Comparison of ENCODE assay signal across 14 cellular contexts in the genomic region with DNA sequence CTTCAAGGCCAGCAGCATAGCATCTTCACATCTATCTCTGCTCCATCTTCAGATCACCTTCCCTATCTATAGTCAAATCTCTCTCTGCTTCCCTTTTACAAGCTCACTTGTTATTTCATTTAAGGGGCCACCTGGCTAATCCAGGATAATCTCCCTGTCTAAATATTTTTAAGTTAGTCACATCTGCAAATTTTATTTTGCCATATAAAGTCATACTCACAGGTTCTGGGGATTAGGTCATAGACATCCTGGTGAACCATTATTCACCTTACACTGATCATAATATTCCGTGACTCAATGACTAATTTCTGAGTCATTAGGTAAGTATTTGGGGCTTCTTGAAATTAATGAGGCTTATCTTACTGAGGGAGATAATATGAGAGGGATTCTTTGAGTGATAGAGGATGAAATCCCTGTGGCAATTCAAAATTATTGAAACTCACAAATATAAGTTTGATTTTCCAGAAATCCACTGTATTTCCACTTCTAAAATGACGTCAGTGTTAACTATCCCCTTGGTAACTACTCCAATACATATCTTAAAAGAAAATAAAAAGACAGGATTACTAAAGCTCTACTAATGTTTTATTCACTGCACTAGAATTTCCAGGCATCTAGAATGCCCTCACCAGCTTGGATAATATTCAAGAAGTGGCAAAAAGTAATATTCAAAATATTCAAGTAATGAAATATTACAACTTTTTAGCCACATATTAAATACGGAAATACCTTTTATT.
DNase-seq lines count a peak whose midpoint lies in the region; ATAC-seq and TF ChIP-seq lines count a peak whose summit lies in the region.
"Had no signal": no experiment of that assay in that cellular context is flagged by ENCODE, and none has a peak within 500 bp of the region (broad histone marks: within the 10 kb centered on the region; RNA-seq: fewer than 3 reads in every experiment).

No MANE protein-coding gene starts in this region.

- H3K27me3 ChIP-seq in AG04450 (ENCODE audit: control insufficient read depth, insufficient read depth, low read length), result no peaks in the 10 kb centered on the region
- no peaks in the 10 kb centered on the region for H3K27me3 ChIP-seq in foreskin keratinocyte
- H3K27me3 ChIP-seq: thyroid gland had no signal

- POLR2A ChIA-PET in AG04450 (lab: Yijun Ruan, JAX) (interaction anchor here (0.9 to 1.8 kb wide), 3 partner anchors 20 to 650 kb away, joined by 3 to 6 read pairs (median 4); a partner anchor contains a TSS), HEK293 (lab: Yijun Ruan, JAX) (no interaction called here)

- no peak for TF ChIP-seq CTCF in AG04450 (IDR thresholded peaks at IDR 0.05; ENCODE audit: low read depth, low read length)
- no peak for TF ChIP-seq CTCF in HEK293 (tag by site-specific recombination; IDR thresholded peaks at IDR 0.05)
- TF ChIP-seq CTCF in foreskin keratinocyte (conservative IDR thresholded peaks at IDR 0.05), result no peak

- DNase-seq in AG04450 (ENCODE audit: low read depth, low spot score) (peak; percentile 64), SW480 (ENCODE audit: low spot score) (peak; percentile 8), foreskin keratinocyte (peak; percentile 96 to 98), epidermal melanocyte (ENCODE audit: insufficient read length, low spot score) (no peak), DMS114 treated with DMSO at 0.1 percent for 48 hours (lab: John Stamatoyannopoulos, UW; ENCODE audit: unreplicated experiment) (no peak), DMS79 (lab: John Stamatoyannopoulos, UW) (no peak)
- DNase-seq: CD8-positive, alpha-beta memory T cell; cortex of kidney; NCI-H187 treated with DMSO at 0.1 percent for 48 hours; stimulated activated CD4-positive, alpha-beta T cell treated with anti-CD3 and anti-CD28 coated beads, Interleukin-2, amount 100 ng/mL, for 48 hours; thyroid gland had no signal

- CTCF ChIA-PET in AG04450 (lab: Charles Lee), result interaction anchor here (0.6 to 1.1 kb wide), 2 partner anchors 16 to 651 kb away, joined by 3 read pairs; no protein-coding TSS in a partner anchor
- CTCF ChIA-PET in HEK293 (lab: Yijun Ruan, JAX), result interaction anchor here (0.6 kb wide), 2 partner anchors 11 to 177 kb away, joined by 3 read pairs; no protein-coding TSS in a partner anchor

- H3K4me3 ChIP-seq in AG04450 (ENCODE audit: low read depth, low read length) (no peak overlapping the region), HEK293 (ENCODE audit: low read depth, low read length) (no peak overlapping the region)
- H3K4me3 ChIP-seq: thyroid gland had no signal

- ATAC-seq in foreskin keratinocyte (peak; percentile 92), GM18519 (IDR thresholded peaks at IDR 0.05; ENCODE audit: low FRiP score, unreplicated experiment) (no peak)

- H3K9me3 ChIP-seq in AG04450 (ENCODE audit: control insufficient read depth, insufficient read depth, low read length), result no peaks in the 10 kb centered on the region
- no peaks in the 10 kb centered on the region for H3K9me3 ChIP-seq in HEK293 (ENCODE audit: control insufficient read depth, insufficient read depth, low read depth, low read length)
- H3K9me3 ChIP-seq: thyroid gland had no signal

- H3K4me1 ChIP-seq in HEK293 (ENCODE audit: control insufficient read depth, insufficient read depth, low read length) (no peaks in the 10 kb centered on the region), foreskin keratinocyte (peaks cover 40% of the 10 kb centered on the region)
- H3K4me1 ChIP-seq: thyroid gland had no signal

- H3K27ac ChIP-seq in AG04450 (ENCODE audit: low read depth, low read length) (peak overlapping the region; percentile 75), HEK293 (ENCODE audit: extremely low read depth, low read depth, low read length) (0 out of 2 replicates have a peak overlapping the region, but pooled peaks have one; percentile 10), foreskin keratinocyte (peak overlapping the region; percentile 45)
- H3K27ac ChIP-seq: HL-60, thyroid gland had no signal

- H3K36me3 ChIP-seq in HEK293 (ENCODE audit: control insufficient read depth in 2 of 2, insufficient read depth in 1 of 2, low read length in 2 of 2), result no peaks in the 10 kb centered on the region
- H3K36me3 ChIP-seq: thyroid gland had no signal

TF ChIP-seq in HEK293, 187 proteins besides CTCF, POLR2A, EP300 and RAD21 (continues in another document):
- TF ChIP-seq, protein P1, sequence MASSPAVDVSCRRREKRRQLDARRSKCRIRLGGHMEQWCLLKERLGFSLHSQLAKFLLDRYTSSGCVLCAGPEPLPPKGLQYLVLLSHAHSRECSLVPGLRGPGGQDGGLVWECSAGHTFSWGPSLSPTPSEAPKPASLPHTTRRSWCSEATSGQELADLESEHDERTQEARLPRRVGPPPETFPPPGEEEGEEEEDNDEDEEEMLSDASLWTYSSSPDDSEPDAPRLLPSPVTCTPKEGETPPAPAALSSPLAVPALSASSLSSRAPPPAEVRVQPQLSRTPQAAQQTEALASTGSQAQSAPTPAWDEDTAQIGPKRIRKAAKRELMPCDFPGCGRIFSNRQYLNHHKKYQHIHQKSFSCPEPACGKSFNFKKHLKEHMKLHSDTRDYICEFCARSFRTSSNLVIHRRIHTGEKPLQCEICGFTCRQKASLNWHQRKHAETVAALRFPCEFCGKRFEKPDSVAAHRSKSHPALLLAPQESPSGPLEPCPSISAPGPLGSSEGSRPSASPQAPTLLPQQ (tag by site-specific recombination; IDR thresholded peaks at IDR 0.05), result peak; percentile 50; the same call in 1 of the 2 replicates
- TF ChIP-seq ZNF416 (tag by site-specific recombination; IDR thresholded peaks at IDR 0.05) (no peak), KLF8 (tag by site-specific recombination; IDR thresholded peaks at IDR 0.05) (peak; percentile 28; the same call in 1 of the 2 replicates), ZNF366 (tag by site-specific recombination; conservative IDR thresholded peaks at IDR 0.05) (peak; percentile 61), ZNF629 (tag by site-specific recombination; IDR thresholded peaks at IDR 0.05) (peak; percentile 63)
- TF ChIP-seq, protein P2, sequence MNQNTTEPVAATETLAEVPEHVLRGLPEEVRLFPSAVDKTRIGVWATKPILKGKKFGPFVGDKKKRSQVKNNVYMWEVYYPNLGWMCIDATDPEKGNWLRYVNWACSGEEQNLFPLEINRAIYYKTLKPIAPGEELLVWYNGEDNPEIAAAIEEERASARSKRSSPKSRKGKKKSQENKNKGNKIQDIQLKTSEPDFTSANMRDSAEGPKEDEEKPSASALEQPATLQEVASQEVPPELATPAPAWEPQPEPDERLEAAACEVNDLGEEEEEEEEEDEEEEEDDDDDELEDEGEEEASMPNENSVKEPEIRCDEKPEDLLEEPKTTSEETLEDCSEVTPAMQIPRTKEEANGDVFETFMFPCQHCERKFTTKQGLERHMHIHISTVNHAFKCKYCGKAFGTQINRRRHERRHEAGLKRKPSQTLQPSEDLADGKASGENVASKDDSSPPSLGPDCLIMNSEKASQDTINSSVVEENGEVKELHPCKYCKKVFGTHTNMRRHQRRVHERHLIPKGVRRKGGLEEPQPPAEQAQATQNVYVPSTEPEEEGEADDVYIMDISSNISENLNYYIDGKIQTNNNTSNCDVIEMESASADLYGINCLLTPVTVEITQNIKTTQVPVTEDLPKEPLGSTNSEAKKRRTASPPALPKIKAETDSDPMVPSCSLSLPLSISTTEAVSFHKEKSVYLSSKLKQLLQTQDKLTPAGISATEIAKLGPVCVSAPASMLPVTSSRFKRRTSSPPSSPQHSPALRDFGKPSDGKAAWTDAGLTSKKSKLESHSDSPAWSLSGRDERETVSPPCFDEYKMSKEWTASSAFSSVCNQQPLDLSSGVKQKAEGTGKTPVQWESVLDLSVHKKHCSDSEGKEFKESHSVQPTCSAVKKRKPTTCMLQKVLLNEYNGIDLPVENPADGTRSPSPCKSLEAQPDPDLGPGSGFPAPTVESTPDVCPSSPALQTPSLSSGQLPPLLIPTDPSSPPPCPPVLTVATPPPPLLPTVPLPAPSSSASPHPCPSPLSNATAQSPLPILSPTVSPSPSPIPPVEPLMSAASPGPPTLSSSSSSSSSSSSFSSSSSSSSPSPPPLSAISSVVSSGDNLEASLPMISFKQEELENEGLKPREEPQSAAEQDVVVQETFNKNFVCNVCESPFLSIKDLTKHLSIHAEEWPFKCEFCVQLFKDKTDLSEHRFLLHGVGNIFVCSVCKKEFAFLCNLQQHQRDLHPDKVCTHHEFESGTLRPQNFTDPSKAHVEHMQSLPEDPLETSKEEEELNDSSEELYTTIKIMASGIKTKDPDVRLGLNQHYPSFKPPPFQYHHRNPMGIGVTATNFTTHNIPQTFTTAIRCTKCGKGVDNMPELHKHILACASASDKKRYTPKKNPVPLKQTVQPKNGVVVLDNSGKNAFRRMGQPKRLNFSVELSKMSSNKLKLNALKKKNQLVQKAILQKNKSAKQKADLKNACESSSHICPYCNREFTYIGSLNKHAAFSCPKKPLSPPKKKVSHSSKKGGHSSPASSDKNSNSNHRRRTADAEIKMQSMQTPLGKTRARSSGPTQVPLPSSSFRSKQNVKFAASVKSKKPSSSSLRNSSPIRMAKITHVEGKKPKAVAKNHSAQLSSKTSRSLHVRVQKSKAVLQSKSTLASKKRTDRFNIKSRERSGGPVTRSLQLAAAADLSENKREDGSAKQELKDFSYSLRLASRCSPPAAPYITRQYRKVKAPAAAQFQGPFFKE (tag by site-specific recombination; IDR thresholded peaks at IDR 0.05; ENCODE audit: borderline replicate concordance), result no peak
- TF ChIP-seq, protein P3, sequence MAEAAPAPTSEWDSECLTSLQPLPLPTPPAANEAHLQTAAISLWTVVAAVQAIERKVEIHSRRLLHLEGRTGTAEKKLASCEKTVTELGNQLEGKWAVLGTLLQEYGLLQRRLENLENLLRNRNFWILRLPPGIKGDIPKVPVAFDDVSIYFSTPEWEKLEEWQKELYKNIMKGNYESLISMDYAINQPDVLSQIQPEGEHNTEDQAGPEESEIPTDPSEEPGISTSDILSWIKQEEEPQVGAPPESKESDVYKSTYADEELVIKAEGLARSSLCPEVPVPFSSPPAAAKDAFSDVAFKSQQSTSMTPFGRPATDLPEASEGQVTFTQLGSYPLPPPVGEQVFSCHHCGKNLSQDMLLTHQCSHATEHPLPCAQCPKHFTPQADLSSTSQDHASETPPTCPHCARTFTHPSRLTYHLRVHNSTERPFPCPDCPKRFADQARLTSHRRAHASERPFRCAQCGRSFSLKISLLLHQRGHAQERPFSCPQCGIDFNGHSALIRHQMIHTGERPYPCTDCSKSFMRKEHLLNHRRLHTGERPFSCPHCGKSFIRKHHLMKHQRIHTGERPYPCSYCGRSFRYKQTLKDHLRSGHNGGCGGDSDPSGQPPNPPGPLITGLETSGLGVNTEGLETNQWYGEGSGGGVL (tag by site-specific recombination; IDR thresholded peaks at IDR 0.05), result peak; percentile 52

Comparison
In these comparisons a context has a peak if more than half of its experiments do, and no peak if none do; other contexts are left out.
1. DNase-seq: peak in AG04450 (single experiment), SW480 (single experiment) and foreskin keratinocyte (2 of 2); none in epidermal melanocyte (single experiment), DMS114 treated with DMSO at 0.1 percent for 48 hours (single experiment) and DMS79 (single experiment).
2. H3K27ac ChIP-seq: peak in every context shown above with its lines; median percentile 75 in AG04450; 45 in foreskin keratinocyte; 10 in HEK293.